24 cellular contexts compared by ENCODE assay signal in the genomic region with DNA sequence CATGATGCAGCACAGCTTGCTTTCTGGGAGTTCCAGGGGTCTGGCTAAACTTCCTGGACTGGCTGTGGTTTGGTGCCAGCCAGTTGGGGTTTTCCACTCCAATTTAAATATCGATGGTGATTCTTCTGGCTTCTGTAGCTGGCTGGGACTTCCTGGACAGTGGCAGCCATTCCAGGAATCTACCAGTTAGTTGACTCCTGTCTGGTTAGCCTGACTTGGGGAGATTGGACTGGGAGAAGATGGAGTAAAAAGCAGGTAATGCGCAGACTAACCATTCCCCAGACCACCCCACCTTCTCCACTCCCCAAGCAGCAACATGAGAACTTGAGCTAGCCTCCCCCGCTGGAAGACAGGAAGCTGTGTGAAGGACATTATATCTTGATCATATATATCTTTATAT. TPM values are rescaled to one million over a fixed set of nuclear protein-coding genes. Genes with fewer than 3 reads are reported as not detected.
DNase-seq lines count a peak whose midpoint lies in the region; ATAC-seq, FAIRE-seq and TF ChIP-seq lines count a peak whose summit lies in the region.
"Had no signal": no experiment of that assay in that cellular context is flagged by ENCODE, and none has a peak within 500 bp of the region (broad histone marks: within the 10 kb centered on the region; RNA-seq: fewer than 3 reads in every experiment).

No MANE protein-coding gene starts in this region.

- TF ChIP-seq RAD21 in HCT116 (IDR thresholded peaks at IDR 0.05; ENCODE audit: low read depth), result no peak
- TF ChIP-seq RAD21 in K562 (CRISPR knock-in tag; conservative IDR thresholded peaks at IDR 0.05 in 1 of 2, IDR thresholded peaks at IDR 0.05 in 1 of 2), result no peak

- H3K27ac Mint-ChIP-seq in glutamatergic neuron (ENCODE audit: unreplicated experiment), result no peak overlapping the region
- H3K27ac Mint-ChIP-seq: CD14-positive monocyte; CD4-positive, alpha-beta T cell; CD8-positive, alpha-beta memory T cell had no signal

- no peaks in the 10 kb centered on the region for H3K36me3 Mint-ChIP-seq in glutamatergic neuron (ENCODE audit: unreplicated experiment)
- H3K36me3 Mint-ChIP-seq: CD14-positive monocyte; CD8-positive, alpha-beta memory T cell had no signal

- no peaks in the 10 kb centered on the region for H3K9me3 Mint-ChIP-seq in glutamatergic neuron (ENCODE audit: unreplicated experiment)
- H3K9me3 Mint-ChIP-seq: CD14-positive monocyte; CD4-positive, alpha-beta T cell; CD8-positive, alpha-beta memory T cell had no signal

- no peak overlapping the region for H3K4me3 Mint-ChIP-seq in glutamatergic neuron (ENCODE audit: unreplicated experiment)
- H3K4me3 Mint-ChIP-seq: CD14-positive monocyte; CD4-positive, alpha-beta T cell; CD8-positive, alpha-beta memory T cell had no signal

- H3K27ac ChIP-seq in DND-41 (ENCODE audit: low read length) (no peak overlapping the region), HCT116 (ENCODE audit: low read depth, low read length) (no peak overlapping the region), K562 (ENCODE audit: extremely low read depth, low read depth, low read length) (peak overlapping the region; percentile 66; the same call in 2 of the 3 replicates), spleen (peak overlapping the region in 1 of 8 donors; percentile 0)
- H3K27ac ChIP-seq: A549; BLaER1 treated with 17β-estradiol and CSF1 and Interleukin-3, amounts not matched to agents 10 nM and 100 nM had no signal

- in situ Hi-C loops in K562 (cut with MboI), result no loop called here

- 0 out of 2 replicates have a peak overlapping the region, but pooled peaks have one; percentile 8 for H2AFZ ChIP-seq in DND-41 (ENCODE audit: low read depth, low read length)
- peak overlapping the region; percentile 47 for H2AFZ ChIP-seq in HCT116 (ENCODE audit: low read depth, low read length, poor library complexity, severe bottlenecking)
- H2AFZ ChIP-seq in K562 (ENCODE audit: low read depth, low read length), result peak overlapping the region; percentile 98

- CTCF ChIA-PET in HCT116 (lab: Charles Lee), result no interaction called here
- CTCF ChIA-PET in K562 (lab: Yijun Ruan, JAX; ENCODE audit: low intra/inter-chr PET ratio), result no interaction called here

- H4K20me1 ChIP-seq in DND-41 (ENCODE audit: insufficient read depth, low read length), result no peaks in the 10 kb centered on the region
- H4K20me1 ChIP-seq in HCT116 (ENCODE audit: insufficient read depth), result no peaks in the 10 kb centered on the region
- no peaks in the 10 kb centered on the region for H4K20me1 ChIP-seq in K562 (replicated peaks; ENCODE audit: control insufficient read depth, insufficient read depth, low read length)

- FAIRE-seq in K562 (lab: Jason Lieb, UNC), result no peak
- FAIRE-seq: A549, D721Med, G401.6, GM12892 had no signal

- POLR2A ChIA-PET in HCT116 (lab: Charles Lee), result no interaction called here
- POLR2A ChIA-PET in K562 (lab: Yijun Ruan, JAX), result interaction anchor here (0.6 to 1.4 kb wide), 7 partner anchors 10 to 283 kb away, joined by 3 to 6 read pairs (median 4); no protein-coding TSS in a partner anchor

- H3K9me3 ChIP-seq in DND-41 (ENCODE audit: insufficient read depth, low read length, severe bottlenecking) (no peaks in the 10 kb centered on the region), HCT116 (ENCODE audit: control insufficient read depth in 1 of 2, insufficient read depth in 1 of 2, low read depth in 1 of 2, low read length in 2 of 2) (no peaks in the 10 kb centered on the region), K562 (replicated peaks; ENCODE audit: control insufficient read depth, insufficient read depth, low read depth, low read length) (no peaks in the 10 kb centered on the region), spleen (no peaks in the 10 kb centered on the region)
- H3K9me3 ChIP-seq: A549; BE2C; BLaER1 treated with 17β-estradiol and CSF1 and Interleukin-3, amounts not matched to agents 10 nM and 100 nM had no signal

- H3K36me3 ChIP-seq in DND-41 (ENCODE audit: insufficient read depth, low read length), result no peaks in the 10 kb centered on the region
- H3K36me3 ChIP-seq in HCT116 (ENCODE audit: control insufficient read depth in 1 of 2, insufficient read depth in 2 of 2, low read length in 2 of 2), result no peaks in the 10 kb centered on the region
- H3K36me3 ChIP-seq in K562 (ENCODE audit: control insufficient read depth, insufficient read depth, low read length), result no peaks in the 10 kb centered on the region
- H3K36me3 ChIP-seq in spleen, result no peaks in the 10 kb centered on the region
- H3K36me3 ChIP-seq: BE2C; BLaER1 treated with 17β-estradiol and CSF1 and Interleukin-3, amounts not matched to agents 10 nM and 100 nM had no signal

- BruUV-seq in HCT116 (replicated peaks; lab: Mats Ljungman, UMichigan), result no TSS peak
- no TSS peak for BruUV-seq in K562 (replicated peaks; lab: Mats Ljungman, UMichigan)

- no peak for TF ChIP-seq EP300 in K562 (IDR thresholded peaks at IDR 0.05; ENCODE audit: low read length)

- H3K9ac ChIP-seq in DND-41 (ENCODE audit: low read depth, low read length) (no peak overlapping the region), HCT116 (ENCODE audit: low read length) (no peak overlapping the region), K562 (ENCODE audit: insufficient read depth in 1 of 2, low read depth in 2 of 2, low read length in 2 of 2) (peak overlapping the region; percentile 14 to 28; a peak in 2 of 4 replicates)
- H3K9ac ChIP-seq: BLaER1 treated with 17β-estradiol and CSF1 and Interleukin-3, amounts not matched to agents 10 nM and 100 nM had no signal

- no peaks in the 10 kb centered on the region for H3K4me1 ChIP-seq in DND-41 (ENCODE audit: insufficient read depth, low read length)
- H3K4me1 ChIP-seq in HCT116 (ENCODE audit: control insufficient read depth in 1 of 2, insufficient read depth in 2 of 2, low read length in 2 of 2), result no peaks in the 10 kb centered on the region
- peaks cover 0 to 10% of the 10 kb centered on the region in 2 experiments; a peak in 4 of 5 replicates for H3K4me1 ChIP-seq in K562 (replicated peaks in 1 of 2; ENCODE audit: control insufficient read depth in 2 of 2, insufficient read depth in 2 of 2, low read length in 2 of 2)
- H3K4me1 ChIP-seq in spleen, result peaks cover 7 to 36% (median 23%) of the 10 kb centered on the region in 6 donors
- H3K4me1 ChIP-seq: A549, BE2C had no signal

- H3K9me2 ChIP-seq in HCT116 (ENCODE audit: insufficient read depth), result no peaks in the 10 kb centered on the region

- H3K4me3 ChIP-seq in DND-41 (ENCODE audit: low read depth in 1 of 2, low read length in 2 of 2) (no peak overlapping the region), HCT116 (replicated peaks in 1 of 2; ENCODE audit: low read depth in 1 of 2, low read length in 2 of 2) (no peak overlapping the region), K562 (no peak overlapping the region), spleen (no peak overlapping the region)
- H3K4me3 ChIP-seq: A549; BLaER1 treated with 17β-estradiol and CSF1 and Interleukin-3, amounts not matched to agents 10 nM and 100 nM had no signal

- H3K4me2 ChIP-seq in DND-41 (ENCODE audit: insufficient read depth, low read length) (no peak overlapping the region), HCT116 (ENCODE audit: low read length) (no peak overlapping the region), K562 (ENCODE audit: insufficient read depth, low read length) (peak overlapping the region; percentile 20)
- H3K4me2 ChIP-seq: A549 had no signal

- H3K27me3 ChIP-seq in DND-41 (ENCODE audit: insufficient read depth, low read length, poor library complexity), result peaks cover 8% of the 10 kb centered on the region
- H3K27me3 ChIP-seq in HCT116 (ENCODE audit: insufficient read depth, low read length), result no peaks in the 10 kb centered on the region
- no peaks in the 10 kb centered on the region for H3K27me3 ChIP-seq in K562 (ENCODE audit: control insufficient read depth in 2 of 2, insufficient read depth in 2 of 2, low read length in 2 of 2)
- H3K27me3 ChIP-seq in spleen (replicated peaks in 1 of 7), result no peaks in the 10 kb centered on the region
- H3K27me3 ChIP-seq: BE2C had no signal

- DNase-seq in DND-41 (no peak), HCT116 (ENCODE audit: low read depth, low spot score) (no peak), OCI-M1 (lab: John Stamatoyannopoulos, UW) (peak; percentile 39), K562 (ENCODE audit: extremely low read depth in 1 of 4, low spot score in 3 of 4) (peak in 1 of 4 experiments; percentile 42), spleen (no peak), glutamatergic neuron (no peak), nucleus accumbens (lab: John Stamatoyannopoulos, UW) (no peak)
- no peak for DNase-seq in central memory CD4-positive, alpha-beta T cell
- DNase-seq: 8988T; ACHN; AML-193; BE2C; CD4-positive, alpha-beta T cell; CD8-positive, alpha-beta memory T cell; DMS 273 treated with DMSO at 0.1 percent for 48 hours; DMS79 treated with DMSO at 0.1 percent for 48 hours; GOT3; H7 had no signal

- H3K27me3 Mint-ChIP-seq in glutamatergic neuron (ENCODE audit: unreplicated experiment), result no peaks in the 10 kb centered on the region
- H3K27me3 Mint-ChIP-seq: CD4-positive, alpha-beta T cell had no signal

- TF ChIP-seq POLR2A in HCT116 (IDR thresholded peaks at IDR 0.05; ENCODE audit: borderline replicate concordance, extremely low read depth, insufficient read depth, insufficient read length) (no peak), K562 (conservative IDR thresholded peaks at IDR 0.05) (no peak), spleen (IDR thresholded peaks at IDR 0.05) (no peak)

- intact Hi-C loops in HCT116 (cut with micrococcal nuclease), result no loop called here
- intact Hi-C loops in K562 (cut with micrococcal nuclease), result no loop called here
- intact Hi-C loops in spleen (cut with DNase I; ENCODE audit: low total_unique reads), result no loop called here

- TF ChIP-seq CTCF in DND-41 (IDR thresholded peaks at IDR 0.05; ENCODE audit: borderline replicate concordance, extremely low read depth, low read length, poor library complexity, severe bottlenecking), result no peak
- TF ChIP-seq CTCF in HCT116 (IDR thresholded peaks at IDR 0.05 in 2 of 3, conservative IDR thresholded peaks at IDR 0.05 in 1 of 3; ENCODE audit: borderline replicate concordance in 1 of 3, insufficient read depth in 1 of 3, low read depth in 2 of 3, low read length in 2 of 3), result no peak
- no peak for TF ChIP-seq CTCF in K562 (IDR thresholded peaks at IDR 0.05 in 2 of 3, conservative IDR thresholded peaks at IDR 0.05 in 1 of 3; ENCODE audit: insufficient read depth in 2 of 3, low read depth in 1 of 3, low read length in 3 of 3)
- no peak for TF ChIP-seq CTCF in spleen (IDR thresholded peaks at IDR 0.05 in 8 of 11, conservative IDR thresholded peaks at IDR 0.05 in 3 of 11)
- TF ChIP-seq CTCF in glutamatergic neuron (IDR thresholded peaks at IDR 0.05; ENCODE audit: partially characterized antibody, unreplicated experiment), result no peak

- H3K79me2 ChIP-seq in DND-41 (ENCODE audit: insufficient read depth, low read length) (no peaks in the 10 kb centered on the region), HCT116 (ENCODE audit: insufficient read depth, low read length) (no peaks in the 10 kb centered on the region), K562 (ENCODE audit: control insufficient read depth, insufficient read depth, low read length) (no peaks in the 10 kb centered on the region)

- no peaks in the 10 kb centered on the region for H3K9me1 ChIP-seq in K562 (ENCODE audit: control insufficient read depth, insufficient read depth, low read length)

- RAD21 ChIA-PET in HCT116 (lab: Charles Lee; ENCODE audit: low non-redundant PET in 1 of 2, low total read pairs in 2 of 2, uncharacterized antibody in 2 of 2, unreplicated experiment in 2 of 2), result no interaction called here

- 19% methylated on average over 3 of the region's 3 CpGs for WGBS in K562 (ENCODE audit: insufficient coverage, low coverage, missing lambda C conversion rate)
- WGBS in spleen, 5 donors, result 60 to 74% (median 70%) methylated on average over 3 of the region's 3 CpGs

- H3K4me1 Mint-ChIP-seq in glutamatergic neuron (ENCODE audit: low read depth, unreplicated experiment), result no peaks in the 10 kb centered on the region

- ATAC-seq in DND-41 (ENCODE audit: insufficient read depth, low read depth) (no peak), HCT116 (no peak), K562 (peak; percentile 46)
- ATAC-seq: A549 had no signal

RNA-seq across cellular contexts. Expression of a gene that starts 6.3 kb away (rescaled TPM):
- 41.9 TPM for total RNA-seq in HCT116 (2021; ENCODE audit: unreplicated experiment)
- 19.1 and 20.2 TPM in 2 replicates for polyA plus RNA-seq in HCT116 (2012)
- total RNA-seq in K562 (2011; cell fraction: chromatin; rRNA removed; ENCODE audit: low replicate concordance), result 31.6 and 61.2 TPM in 2 replicates
- 22.7 and 26.6 TPM in 2 replicates for total RNA-seq in K562 (2011; cell fraction: nucleolus; rRNA removed)
- 30.2 and 39.5 TPM in 2 replicates for total RNA-seq in K562 (2011; cell fraction: nucleoplasm; rRNA removed)
- total RNA-seq in K562 (2014; rRNA removed), result 61.5 and 75.1 TPM in 2 replicates
- total RNA-seq in K562 (2014; rRNA removed; fragmentation: Illumina TruSeq; extraction: Trizol), result 73.5 and 95.8 TPM in 2 replicates
- 110 and 117 TPM in 2 replicates for total RNA-seq in K562 (2015; rRNA removed; fragmentation: Illumina TruSeq; extraction: Trizol)
- total RNA-seq in K562 (2021), result 56.4 and 71.9 TPM in 2 replicates
- 29.8 and 35.6 TPM in 2 replicates for polyA plus RNA-seq in K562 (2011; rRNA removed)
- polyA plus RNA-seq in K562 (2011; cell fraction: cytosol; rRNA removed), result 14.8 and 25.0 TPM in 2 replicates
- 17.2 and 23.1 TPM in 2 replicates for polyA plus RNA-seq in K562 (2011; cell fraction: nucleus; rRNA removed)
- 39.4 and 42.5 TPM in 2 replicates for polyA plus RNA-seq in K562 (2012)
- 65.2 and 69.1 TPM in 2 replicates for polyA plus RNA-seq in K562 (2014; fragmentation: Illumina TruSeq; extraction: Trizol)
- polyA plus RNA-seq in K562 (2014; fragmentation: Nextera tagmentation; extraction: Ambion mirVana), result 10 to 100 TPM; 64.8 to 87.2 TPM
- 47.1 and 49.5 TPM in 2 replicates for polyA plus RNA-seq in K562 (2014; rRNA removed)
- polyA minus RNA-seq in K562 (2011; rRNA and poly(A)+ RNA removed), result 62.2 and 65.1 TPM in 2 replicates
- 37.1 and 39.1 TPM in 2 replicates for polyA minus RNA-seq in K562 (2011; cell fraction: cytosol; rRNA and poly(A)+ RNA removed)
- polyA minus RNA-seq in K562 (2011; cell fraction: nucleus; rRNA and poly(A)+ RNA removed), result 21.7 and 45.1 TPM in 2 replicates
- total RNA-seq in spleen, result 100 to 1,000 TPM in 5 of 7 donors, 10 to 100 TPM in 2; 95.1 to 168 (median 136) TPM
- 10 to 100 TPM; 30.1 to 35.7 (median 30.6) TPM for polyA plus RNA-seq in spleen
- total RNA-seq in glutamatergic neuron (ENCODE audit: unreplicated experiment), result 20.7 TPM

Comparison
In these comparisons a context has a peak if more than half of its experiments do, and no peak if none do; other contexts are left out.
1. H2AFZ ChIP-seq: peak in every context shown above with its lines; median percentile 98 in K562; 47 in HCT116; 8 in DND-41.
2. H3K9ac ChIP-seq: peak in K562 (2 of 2); none in DND-41 (single experiment) and HCT116 (single experiment).